21 cellular contexts compared by ENCODE assay signal in genomic region chr2:237798236-237799059, GRCh38.
"Had no signal": no experiment of that assay in that cellular context is flagged by ENCODE, and none has a peak within 500 bp of the region (broad histone marks: within the 10 kb centered on the region; RNA-seq: fewer than 3 reads in every experiment).

A gene with protein sequence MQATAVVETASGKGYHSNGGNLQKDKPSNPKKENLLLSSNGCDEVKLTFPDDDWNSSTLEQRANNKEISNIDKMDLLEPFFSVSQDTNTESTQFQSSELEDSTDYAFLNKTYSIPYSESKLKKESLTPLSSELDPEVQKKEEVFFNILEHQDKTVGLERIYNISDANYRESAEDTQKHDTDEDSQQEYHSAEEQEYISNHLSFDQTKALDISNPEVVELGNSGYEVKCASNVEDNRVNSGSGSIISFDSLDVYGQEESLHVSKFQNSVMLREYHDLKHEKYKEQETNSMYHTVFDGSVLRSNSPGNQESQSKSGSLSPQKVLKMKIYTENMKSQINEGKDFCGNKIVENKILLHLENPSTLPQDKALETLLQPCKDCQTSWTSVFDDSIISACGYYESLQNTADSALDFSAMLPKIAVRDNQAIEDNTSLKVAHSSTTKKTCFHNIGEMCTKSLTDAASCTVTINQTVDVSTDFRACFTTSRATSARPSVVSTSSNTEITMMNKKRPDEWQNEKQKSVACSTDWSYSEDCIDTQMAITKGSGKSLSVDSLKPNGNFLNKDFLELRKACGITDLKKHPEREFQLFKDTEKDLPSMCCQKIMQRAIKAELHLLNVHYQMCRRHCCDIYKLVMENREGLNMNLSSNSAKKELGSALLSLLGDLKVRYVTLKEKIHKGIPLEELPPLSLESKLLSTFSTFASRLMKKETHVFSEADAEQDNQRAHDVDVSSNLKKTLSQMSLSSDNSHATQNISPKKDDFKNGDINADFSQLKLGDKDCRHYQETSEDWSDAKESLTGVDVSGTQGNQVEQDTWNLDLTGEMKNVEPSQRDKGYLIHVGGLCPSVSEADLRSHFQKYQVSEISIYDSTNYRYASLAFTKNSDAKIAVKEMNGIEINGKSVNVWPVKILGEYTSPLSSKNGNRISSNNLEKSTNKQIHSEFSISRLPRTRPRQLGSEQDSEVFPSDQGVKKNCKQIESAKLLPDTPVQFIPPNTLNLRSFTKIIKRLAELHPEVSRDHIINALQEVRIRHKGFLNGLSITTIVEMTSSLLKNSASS (plus strand): TSS chr2:237798779. CDS start chr2:237813610, 14,831 bp downstream.

- H3K79me2 ChIP-seq: parathyroid adenoma had no signal

- H3K4me1 ChIP-seq: parathyroid adenoma, sigmoid colon, tibial nerve, upper lobe of left lung, uterus had no signal

- H3K9ac ChIP-seq: parathyroid adenoma had no signal

- H3K27ac ChIP-seq: parathyroid adenoma, sigmoid colon, tibial nerve, upper lobe of left lung, uterus had no signal

- H3K4me1 Mint-ChIP-seq: naive B cell, neural crest cell had no signal

- H3K36me3 Mint-ChIP-seq: naive B cell; natural killer cell treated with Interleukin-12 subunit alpha and Interleukin-12 subunit beta and Interleukin-15 and Interleukin-18, amount 100 ng/mL, for 72 hours had no signal

- H3K9me3 Mint-ChIP-seq: effector memory CD8-positive, alpha-beta T cell; natural killer cell treated with Interleukin-12 subunit alpha and Interleukin-12 subunit beta and Interleukin-15 and Interleukin-18, amount 100 ng/mL, for 72 hours had no signal

- H3K4me3 ChIP-seq: lung, sigmoid colon, tibial nerve, upper lobe of left lung, uterus had no signal

- H3K27ac Mint-ChIP-seq: effector memory CD8-positive, alpha-beta T cell; memory B cell; natural killer cell treated with Interleukin-12 subunit alpha and Interleukin-12 subunit beta and Interleukin-15 and Interleukin-18, amount 100 ng/mL, for 72 hours; progenitor cell of endocrine pancreas had no signal

- DNase-seq: cerebellar nuclear complex; cortex of kidney; effector memory CD8-positive, alpha-beta T cell; erythroblast; hypothalamus; naive B cell; sigmoid colon; stimulated activated naive CD4-positive, alpha-beta T cell; stimulated activated naive CD8-positive, alpha-beta T cell treated with anti-CD3 and anti-CD28 coated beads, Interleukin-15, amount 100 ng/mL, for 72 hours; uterus had no signal

- H3K27me3 ChIP-seq: sigmoid colon, tibial nerve, upper lobe of left lung, uterus had no signal

- H3K36me3 ChIP-seq: sigmoid colon, tibial nerve, upper lobe of left lung, uterus had no signal

- H3K27me3 Mint-ChIP-seq: effector memory CD8-positive, alpha-beta T cell; memory B cell; naive B cell; natural killer cell treated with Interleukin-12 subunit alpha and Interleukin-12 subunit beta and Interleukin-15 and Interleukin-18, amount 100 ng/mL, for 72 hours; progenitor cell of endocrine pancreas; stimulated activated naive CD8-positive, alpha-beta T cell treated with anti-CD3 and anti-CD28 coated beads, Interleukin-15, amount 100 ng/mL, for 72 hours had no signal

- H3K4me3 Mint-ChIP-seq: effector memory CD8-positive, alpha-beta T cell; memory B cell; natural killer cell treated with Interleukin-12 subunit alpha and Interleukin-12 subunit beta and Interleukin-15 and Interleukin-18, amount 100 ng/mL, for 72 hours; neural crest cell; stimulated activated naive CD8-positive, alpha-beta T cell treated with anti-CD3 and anti-CD28 coated beads, Interleukin-15, amount 100 ng/mL, for 72 hours had no signal

- H2AFZ ChIP-seq: parathyroid adenoma had no signal

- H3K9me3 ChIP-seq: sigmoid colon, uterus had no signal

- FAIRE-seq: endometrium, frontal cortex, keratinocyte had no signal
